ENCODE assay signal across 1 cellular context in genomic region chr15:66462630-66463029, GRCh38.
TF ChIP-seq lines count a peak whose summit lies in the region.

No MANE protein-coding gene starts in this region.

TF ChIP-seq in GM23338, 12 proteins besides CTCF, POLR2A, EP300 and RAD21 (continued from another document):
- no peak for TF ChIP-seq ZNF462 (CRISPR knock-in tag; IDR thresholded peaks at IDR 0.05)
- no peak for TF ChIP-seq ETS1 (IDR thresholded peaks at IDR 0.05)
- TF ChIP-seq POLR2AphosphoS5 (IDR thresholded peaks at IDR 0.05; ENCODE audit: low read depth) = no peak
- TF ChIP-seq EZH2 (IDR thresholded peaks at IDR 0.05; ENCODE audit: low read depth, unreplicated experiment) = no peak
- TF ChIP-seq REST (IDR thresholded peaks at IDR 0.05; ENCODE audit: unreplicated experiment) = no peak
- no peak for TF ChIP-seq NANOG (IDR thresholded peaks at IDR 0.05; ENCODE audit: borderline replicate concordance)
- no peak for TF ChIP-seq CREB1 (CRISPR knock-in tag; IDR thresholded peaks at IDR 0.05; ENCODE audit: low read depth)
- TF ChIP-seq JUNB (IDR thresholded peaks at IDR 0.05; ENCODE audit: unreplicated experiment) = no peak
- no peak for TF ChIP-seq STAT1 (IDR thresholded peaks at IDR 0.05; ENCODE audit: unreplicated experiment)
- no peak for TF ChIP-seq ZNF331 (CRISPR knock-in tag; IDR thresholded peaks at IDR 0.05; ENCODE audit: low read depth)
